Comparison of ENCODE assay signal across 22 cellular contexts in the genomic region with DNA sequence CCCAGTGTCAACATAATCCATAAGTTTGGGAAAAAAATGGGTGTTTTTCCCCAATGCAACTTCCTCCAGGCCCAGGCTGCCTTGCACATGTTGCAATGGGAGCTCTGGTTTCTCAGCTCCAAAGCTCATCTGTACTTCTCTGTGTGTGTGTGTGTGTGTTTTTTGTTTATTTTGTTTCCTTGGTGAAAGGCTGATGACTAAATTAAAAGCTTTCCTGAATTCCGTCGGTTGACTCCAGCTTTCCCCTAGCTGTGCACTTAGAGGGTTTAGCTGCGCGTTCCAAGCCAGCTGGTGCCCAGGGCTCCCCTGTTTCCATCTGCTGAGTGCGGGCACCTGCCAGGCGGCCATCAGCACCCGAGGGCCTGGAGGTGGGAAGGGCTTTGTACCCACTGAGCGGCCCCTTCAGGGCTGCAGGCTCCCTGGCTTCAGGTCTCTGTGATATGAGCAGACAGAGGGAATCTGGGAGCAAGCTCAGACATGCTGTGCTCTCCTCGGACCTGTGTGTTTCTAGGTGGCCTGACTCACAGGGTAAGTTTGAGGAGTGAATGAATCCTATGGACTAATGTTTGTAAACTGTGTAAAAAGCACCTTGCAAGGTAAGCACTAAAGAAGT.
DNase-seq lines count a peak whose midpoint lies in the region; ATAC-seq and TF ChIP-seq lines count a peak whose summit lies in the region.
"Had no signal": no experiment of that assay in that cellular context is flagged by ENCODE, and none has a peak within 500 bp of the region (broad histone marks: within the 10 kb centered on the region; RNA-seq: fewer than 3 reads in every experiment).

No MANE protein-coding gene starts in this region.

- H3K4me3 Mint-ChIP-seq in chondrocyte (ENCODE audit: unreplicated experiment): no peak overlapping the region
- H3K4me3 Mint-ChIP-seq: activated B cell treated with CpG ODN at 0.5 μM for 24 hours; activated CD8-positive, alpha-beta T cell treated with anti-CD3 and anti-CD28 coated beads, Interleukin-2, amount 10 ng/mL, durations not matched to agents 7 days and 5 days; CD14-positive monocyte; memory B cell; nephron; T-helper 17 cell had no signal

- H3K27ac Mint-ChIP-seq in chondrocyte (ENCODE audit: unreplicated experiment): no peak overlapping the region
- H3K27ac Mint-ChIP-seq: activated B cell treated with CpG ODN at 0.5 μM for 24 hours; activated CD8-positive, alpha-beta T cell treated with anti-CD3 and anti-CD28 coated beads, Interleukin-2, amount 10 ng/mL, durations not matched to agents 7 days and 5 days; CD14-positive monocyte; memory B cell; nephron; T-helper 17 cell had no signal

- H3K9me3 Mint-ChIP-seq in chondrocyte (ENCODE audit: low read depth): peaks cover 9% of the 10 kb centered on the region

- H3K4me1 Mint-ChIP-seq in chondrocyte (ENCODE audit: low read depth): no peaks in the 10 kb centered on the region
- H3K4me1 Mint-ChIP-seq: activated B cell treated with CpG ODN at 0.5 μM for 24 hours, CD14-positive monocyte, nephron, T-helper 17 cell had no signal

- 80 to 90% methylated on average over 5 to 8 of the region's 9 CpGs for WGBS in mesodermal cell (ENCODE audit: insufficient coverage in 2 of 2), 2 experiments

- H3K27ac ChIP-seq in RWPE2 (ENCODE audit: poor library complexity, severe bottlenecking) (peak overlapping the region; percentile 11), mesodermal cell (ENCODE audit: low read depth, low read length, severe bottlenecking) (peak overlapping the region; percentile 79)
- H3K27ac ChIP-seq: colonic mucosa, psoas muscle had no signal

- H3K36me3 Mint-ChIP-seq in chondrocyte (ENCODE audit: low read depth): no peaks in the 10 kb centered on the region
- H3K36me3 Mint-ChIP-seq: CD14-positive monocyte, memory B cell had no signal

- peaks cover 25% of the 10 kb centered on the region for H3K27me3 Mint-ChIP-seq in chondrocyte (ENCODE audit: low read depth)
- H3K27me3 Mint-ChIP-seq: activated B cell treated with CpG ODN at 0.5 μM for 24 hours had no signal

- DNase-seq in NCI-H1092 treated with DMSO at 0.1 percent for 48 hours (lab: John Stamatoyannopoulos, UW) (peak; percentile 42), NCI-H1092 (lab: John Stamatoyannopoulos, UW) (no peak), NCI-H1105 (lab: John Stamatoyannopoulos, UW) (peak; percentile 98), RWPE2 (ENCODE audit: low spot score) (no peak), NCI-H1694 (lab: John Stamatoyannopoulos, UW) (no peak), chondrocyte (ENCODE audit: low spot score) (no peak)
- DNase-seq: activated B cell treated with CpG ODN at 0.5 μM for 24 hours; activated CD8-positive, alpha-beta T cell treated with anti-CD3 and anti-CD28 coated beads, Interleukin-2, amount 10 ng/mL, durations not matched to agents 7 days and 5 days; activated gamma-delta T cell treated with Interleukin-2 at 50 U/mL for 16 hours; colonic mucosa; Kasumi-1; psoas muscle; SHP77 treated with DMSO at 0.1 percent for 48 hours; stimulated activated CD4-positive, alpha-beta T cell treated with anti-CD3 and anti-CD28 coated beads, Interleukin-12 subunit alpha, Interleukin-12 subunit beta, amount 100 ng/mL, for 4 hours; stimulated activated naive CD4-positive, alpha-beta T cell treated with Interleukin-2 at 50 U/mL for 16 hours; T-helper 17 cell had no signal

- no peaks in the 10 kb centered on the region for H3K36me3 ChIP-seq in RWPE2 (ENCODE audit: low read depth)
- no peaks in the 10 kb centered on the region for H3K36me3 ChIP-seq in mesodermal cell (ENCODE audit: control insufficient read depth, insufficient read depth, low read length)
- H3K36me3 ChIP-seq: colonic mucosa, esophagus muscularis mucosa had no signal

- H3K27me3 ChIP-seq in RWPE2 (ENCODE audit: insufficient read depth, poor library complexity, severe bottlenecking): no peaks in the 10 kb centered on the region
- H3K27me3 ChIP-seq: colonic mucosa had no signal

- ATAC-seq in RWPE2 (ENCODE audit: low read depth) (peak; percentile 97), GM18502 (IDR thresholded peaks at IDR 0.05; ENCODE audit: poor library complexity, unreplicated experiment) (no peak)
- ATAC-seq: activated CD8-positive, alpha-beta T cell treated with anti-CD3 and anti-CD28 coated beads, Interleukin-2, amount 10 ng/mL, durations not matched to agents 7 days and 5 days; psoas muscle; T-helper 17 cell had no signal

- H3K4me1 ChIP-seq in RWPE2 (ENCODE audit: insufficient read depth, poor library complexity, severe bottlenecking): no peaks in the 10 kb centered on the region
- peaks cover 8% of the 10 kb centered on the region for H3K4me1 ChIP-seq in mesodermal cell (ENCODE audit: control insufficient read depth, insufficient read depth, low read length, poor library complexity, severe bottlenecking)
- H3K4me1 ChIP-seq: colonic mucosa, psoas muscle had no signal

- TF ChIP-seq CTCF in RWPE2 (IDR thresholded peaks at IDR 0.05; ENCODE audit: poor library complexity, severe bottlenecking) (no peak), chondrocyte (IDR thresholded peaks at IDR 0.05) (no peak)

- H3K4me3 ChIP-seq in RWPE2 (ENCODE audit: severe bottlenecking) (no peak overlapping the region), mesodermal cell (ENCODE audit: extremely low read depth, insufficient read depth, low read length, poor library complexity, severe bottlenecking) (no peak overlapping the region)
- H3K4me3 ChIP-seq: colonic mucosa, esophagus muscularis mucosa, psoas muscle had no signal

- H3K9me3 ChIP-seq in RWPE2 (ENCODE audit: severe bottlenecking) (no peaks in the 10 kb centered on the region), mesodermal cell (ENCODE audit: control insufficient read depth, low read length) (no peaks in the 10 kb centered on the region)
- H3K9me3 ChIP-seq: colonic mucosa, psoas muscle had no signal

Comparison
In these comparisons a context has a peak if more than half of its experiments do, and no peak if none do; other contexts are left out.
1. DNase-seq: peak in NCI-H1092 treated with DMSO at 0.1 percent for 48 hours (single experiment) and NCI-H1105 (single experiment); none in NCI-H1092 (single experiment), RWPE2 (single experiment), NCI-H1694 (single experiment) and chondrocyte (single experiment).